ENCODE assay signal across 1 cellular context in genomic region chr15:59170998-59171397, GRCh38.
TF ChIP-seq lines count a peak whose summit lies in the region.

No MANE protein-coding gene starts in this region.

TF ChIP-seq in GM23338, 12 proteins besides CTCF, POLR2A, EP300 and RAD21:
- TF ChIP-seq REST (IDR thresholded peaks at IDR 0.05; ENCODE audit: unreplicated experiment), result no peak
- no peak for TF ChIP-seq CREB1 (CRISPR knock-in tag; IDR thresholded peaks at IDR 0.05; ENCODE audit: low read depth)
- TF ChIP-seq EZH2phosphoT487 (IDR thresholded peaks at IDR 0.05; ENCODE audit: unreplicated experiment), result no peak
- TF ChIP-seq JUNB (IDR thresholded peaks at IDR 0.05; ENCODE audit: unreplicated experiment), result no peak
- TF ChIP-seq NANOG (IDR thresholded peaks at IDR 0.05; ENCODE audit: borderline replicate concordance), result no peak
- TF ChIP-seq EZH2 (IDR thresholded peaks at IDR 0.05; ENCODE audit: low read depth, unreplicated experiment), result no peak
- TF ChIP-seq ZNF462 (CRISPR knock-in tag; IDR thresholded peaks at IDR 0.05), result no peak
- TF ChIP-seq ETS1 (IDR thresholded peaks at IDR 0.05), result no peak
- TF ChIP-seq STAT1 (IDR thresholded peaks at IDR 0.05; ENCODE audit: unreplicated experiment), result no peak
- no peak for TF ChIP-seq ZNF331 (CRISPR knock-in tag; IDR thresholded peaks at IDR 0.05; ENCODE audit: low read depth)
- TF ChIP-seq ZNF114 (CRISPR knock-in tag; IDR thresholded peaks at IDR 0.05), result no peak
- TF ChIP-seq POLR2AphosphoS5 (IDR thresholded peaks at IDR 0.05; ENCODE audit: low read depth), result no peak
